ENCODE assay signal across 12 cellular contexts in genomic region chr9:15308511-15308910, GRCh38. TPM values are rescaled to one million over a fixed set of nuclear protein-coding genes. Genes with fewer than 3 reads are reported as not detected.
DNase-seq lines count a peak whose midpoint lies in the region; ATAC-seq and TF ChIP-seq lines count a peak whose summit lies in the region.
"Had no signal": no experiment of that assay in that cellular context is flagged by ENCODE, and none has a peak within 500 bp of the region (broad histone marks: within the 10 kb centered on the region; RNA-seq: fewer than 3 reads in every experiment).

No MANE protein-coding gene starts in this region.

- H3K9me3 ChIP-seq in CD4-positive, CD25-positive, alpha-beta regulatory T cell (ENCODE audit: control insufficient read depth in 2 of 2, low read length in 2 of 2): no peaks in the 10 kb centered on the region
- H3K9me3 ChIP-seq in IMR-90 (ENCODE audit: control insufficient read depth, insufficient read depth, low read length): no peaks in the 10 kb centered on the region

- no peak overlapping the region; the same call in 1 of the 2 replicates for H3K4ac ChIP-seq in IMR-90 (ENCODE audit: low read depth, low read length)

- no peak overlapping the region for H3K56ac ChIP-seq in IMR-90 (ENCODE audit: extremely low read depth, insufficient read depth, low read length)

- H3K4me1 ChIP-seq in CD4-positive, CD25-positive, alpha-beta regulatory T cell (ENCODE audit: control insufficient read depth, insufficient read depth, low read length, poor library complexity, severe bottlenecking): peaks cover 36% of the 10 kb centered on the region
- H3K4me1 ChIP-seq in IMR-90 (ENCODE audit: control insufficient read depth, insufficient read depth, low read length): peaks cover 5% of the 10 kb centered on the region

- no peak overlapping the region for H2AK9ac ChIP-seq in IMR-90 (replicated peaks; ENCODE audit: low read depth, low read length, poor library complexity)

- H2AFZ ChIP-seq in IMR-90 (replicated peaks; ENCODE audit: low read length, poor library complexity): peak overlapping the region; percentile 77

- H3K14ac ChIP-seq in IMR-90 (replicated peaks; ENCODE audit: low read depth, low read length): no peak overlapping the region

- TF ChIP-seq POLR2A in IMR-90 (IDR thresholded peaks at IDR 0.05; ENCODE audit: low read depth, low read length): no peak

- intact Hi-C loops in IMR-90 (cut with micrococcal nuclease): loop anchor here (5.0 kb wide), 1 partner anchor 94 kb away; no protein-coding TSS in a partner anchor

- peak overlapping the region; percentile 82 for H2BK20ac ChIP-seq in IMR-90 (ENCODE audit: low read depth, low read length)

- H3K4me3 Mint-ChIP-seq in CD4-positive, CD25-positive, alpha-beta regulatory T cell: peak overlapping the region; percentile 96 to 99 (median 99)

- ATAC-seq in CD4-positive, CD25-positive, alpha-beta regulatory T cell (ENCODE audit: low read depth in 2 of 2): no peak
- ATAC-seq in IMR-90 (ENCODE audit: low read depth) (peak; percentile 16), GM21576 (IDR thresholded peaks at IDR 0.05; ENCODE audit: unreplicated experiment) (no peak), HG03045 (IDR thresholded peaks at IDR 0.05; ENCODE audit: unreplicated experiment) (no peak), HG02571 (IDR thresholded peaks at IDR 0.05; ENCODE audit: unreplicated experiment) (no peak)
- ATAC-seq: HepG2, Panc1 had no signal

- no peak overlapping the region for H3K23ac ChIP-seq in IMR-90 (ENCODE audit: low read depth, low read length)

- no peaks in the 10 kb centered on the region for H3K27me3 ChIP-seq in CD4-positive, CD25-positive, alpha-beta regulatory T cell (ENCODE audit: control insufficient read depth, insufficient read depth, low read length)
- H3K27me3 ChIP-seq in IMR-90 (ENCODE audit: control insufficient read depth, insufficient read depth, low read length): no peaks in the 10 kb centered on the region

- TF ChIP-seq CTCF in IMR-90 (conservative IDR thresholded peaks at IDR 0.05; ENCODE audit: low read depth, low read length) (no peak), cardiac fibroblast (IDR thresholded peaks at IDR 0.05; ENCODE audit: low read depth, low read length) (no peak)

- H3K27ac ChIP-seq in CD4-positive, CD25-positive, alpha-beta regulatory T cell (ENCODE audit: insufficient read depth, low read length, poor library complexity, severe bottlenecking): peak overlapping the region; percentile 24
- peak overlapping the region; percentile 61; the same call in 1 of the 2 replicates for H3K27ac ChIP-seq in IMR-90 (ENCODE audit: insufficient read depth, low read length)

- no peaks in the 10 kb centered on the region for H3K36me3 Mint-ChIP-seq in CD4-positive, CD25-positive, alpha-beta regulatory T cell

- H2BK5ac ChIP-seq in IMR-90 (ENCODE audit: low read depth, low read length, poor library complexity, severe bottlenecking): peak overlapping the region; percentile 74

- H3K79me1 ChIP-seq in IMR-90 (ENCODE audit: low read depth in 1 of 2, low read length in 2 of 2): peaks cover 17 to 26% of the 10 kb centered on the region in 2 experiments

- no peak overlapping the region for H3K9ac ChIP-seq in IMR-90 (ENCODE audit: low read depth, low read length)

- H3K4me3 ChIP-seq in CD4-positive, CD25-positive, alpha-beta regulatory T cell (ENCODE audit: low read depth, low read length): no peak overlapping the region
- no peak overlapping the region for H3K4me3 ChIP-seq in IMR-90 (ENCODE audit: insufficient read depth, low read depth, low read length)
- H3K4me3 ChIP-seq in cardiac fibroblast (replicated peaks in 1 of 2; ENCODE audit: low read depth in 2 of 2, low read length in 2 of 2): no peak overlapping the region

- 0 out of 2 replicates have a peak overlapping the region, but pooled peaks have one; percentile 18 for H3K4me2 ChIP-seq in IMR-90 (ENCODE audit: low read depth, low read length)

- no peak overlapping the region for H4K5ac ChIP-seq in IMR-90 (ENCODE audit: low read depth, low read length)

- H4K20me1 ChIP-seq in IMR-90 (ENCODE audit: insufficient read depth, low read length): no peaks in the 10 kb centered on the region

- DNase-seq in CD4-positive, CD25-positive, alpha-beta regulatory T cell: no peak
- peak; percentile 85 for DNase-seq in IMR-90
- DNase-seq in cardiac fibroblast (ENCODE audit: low read depth in 2 of 2): peak; percentile 53 to 84
- DNase-seq in kidney tubule cell (ENCODE audit: low spot score): peak; percentile 43
- DNase-seq in NCI-H1694 treated with DMSO at 0.1 percent for 48 hours (lab: John Stamatoyannopoulos, UW): no peak
- DNase-seq: activated naive CD8-positive, alpha-beta T cell treated with anti-CD3 and anti-CD28 coated beads, Interleukin-2, amount 10 ng/mL, durations not matched to agents 7 days and 5 days; DMS 273 treated with DMSO at 0.1 percent for 48 hours had no signal

- peaks cover 36 to 63% (median 47%) of the 10 kb centered on the region in 4 donors for H3K4me1 Mint-ChIP-seq in CD4-positive, CD25-positive, alpha-beta regulatory T cell

- dilution Hi-C loops in IMR-90 (cut with HindIII; ENCODE audit: low sequenced_read_pairs, unreplicated experiment): no loop called here

- H2BK120ac ChIP-seq in IMR-90 (ENCODE audit: low read depth, low read length): peak overlapping the region; percentile 69

- H2BK15ac ChIP-seq in IMR-90 (ENCODE audit: low read depth, low read length): peak overlapping the region; percentile 43; the same call in 1 of the 3 replicates

- 0 out of 2 replicates have a peak overlapping the region, but pooled peaks have one; percentile 49 for H4K91ac ChIP-seq in IMR-90 (ENCODE audit: insufficient read depth, low read depth, low read length)

- no peak overlapping the region for H3K18ac ChIP-seq in IMR-90 (ENCODE audit: low read depth, low read length)

- CTCF ChIA-PET in IMR-90 (lab: Yijun Ruan, JAX): no interaction called here

- peaks cover 2% of the 10 kb centered on the region; the same call in 1 of the 2 replicates for H3K9me1 ChIP-seq in IMR-90 (ENCODE audit: insufficient read depth, low read length)

- peak overlapping the region; percentile 40 to 95 (median 70) for H3K27ac Mint-ChIP-seq in CD4-positive, CD25-positive, alpha-beta regulatory T cell

- POLR2A ChIA-PET in IMR-90 (lab: Charles Lee; ENCODE audit: unreplicated experiment): no interaction called here

- peak overlapping the region in 1 of 2 experiments; percentile 66; a peak in 1 of 4 replicates for H4K8ac ChIP-seq in IMR-90 (ENCODE audit: low read depth in 2 of 2, low read length in 2 of 2)

- no TSS peak for BruUV-seq in IMR-90 (replicated peaks; lab: Mats Ljungman, UMichigan)

- no peak for TF ChIP-seq RAD21 in IMR-90 (IDR thresholded peaks at IDR 0.05; ENCODE audit: low read length)

- H3K27me3 Mint-ChIP-seq in CD4-positive, CD25-positive, alpha-beta regulatory T cell: no peaks in the 10 kb centered on the region
- H3K27me3 Mint-ChIP-seq: activated naive CD8-positive, alpha-beta T cell treated with anti-CD3 and anti-CD28 coated beads, Interleukin-2, amount 10 ng/mL, durations not matched to agents 7 days and 5 days had no signal

- H3K36me3 ChIP-seq in CD4-positive, CD25-positive, alpha-beta regulatory T cell (ENCODE audit: control insufficient read depth, insufficient read depth, low read length): no peaks in the 10 kb centered on the region
- H3K36me3 ChIP-seq in IMR-90 (ENCODE audit: control insufficient read depth, insufficient read depth, low read length): no peaks in the 10 kb centered on the region

- in situ Hi-C loops in IMR-90 (cut with MboI; ENCODE audit: low sequenced_read_pairs): loop anchor here (10.0 kb wide), 1 partner anchor 106 kb away; no protein-coding TSS in a partner anchor

- H2AK5ac ChIP-seq in IMR-90 (ENCODE audit: low read depth, low read length): peak overlapping the region; percentile 36; the same call in 1 of the 2 replicates

- no CpG with 5 or more reads among the region's 1 CpG for WGBS in IMR-90 (ENCODE audit: extremely low coverage in 2 of 2, insufficient read length in 1 of 2), 2 experiments

- H3K9me3 Mint-ChIP-seq in CD4-positive, CD25-positive, alpha-beta regulatory T cell: peaks cover 0 to 3% (median 0%) of the 10 kb centered on the region in 7 donors

TF ChIP-seq in IMR-90, 13 proteins besides CTCF, POLR2A, EP300 and RAD21:
- TF ChIP-seq CEBPB (IDR thresholded peaks at IDR 0.05; ENCODE audit: low read depth, low read length) (peak; percentile 54; the same call in 1 of the 2 replicates), BHLHE40 (IDR thresholded peaks at IDR 0.05; ENCODE audit: low read depth, low read length) (no peak), FOS (IDR thresholded peaks at IDR 0.05; ENCODE audit: low read depth, low read length) (peak; percentile 49; the same call in 1 of the 2 replicates)
TF ChIP-seq in IMR-90: peak in this region for 2.

RNA-seq across cellular contexts. Expression of gene TTC39B, which starts 1.5 kb away (rescaled TPM):
- 42.7 TPM for total RNA-seq in CD4-positive, CD25-positive, alpha-beta regulatory T cell
- 10 to 100 TPM in 1 of 4 donors, 1 to 10 TPM in 3; 4.0 to 10.4 (median 8.6) TPM for polyA plus RNA-seq in CD4-positive, CD25-positive, alpha-beta regulatory T cell
- total RNA-seq in IMR-90 (2012; rRNA removed): 9.7 and 12.2 TPM in 2 replicates
- polyA plus RNA-seq in IMR-90 (2012; rRNA removed): 1.8 and 2.5 TPM in 2 replicates
- 0.30 and 0.68 TPM in 2 replicates for polyA plus RNA-seq in IMR-90 (2012; cell fraction: cytosol; rRNA removed)
- polyA plus RNA-seq in IMR-90 (2012; cell fraction: nucleus; rRNA removed; ENCODE audit: low replicate concordance): 1.3 and 8.3 TPM in 2 replicates

Comparison
In these comparisons a context has a peak if more than half of its experiments do, and no peak if none do; other contexts are left out.
1. DNase-seq: peak in IMR-90 (single experiment), cardiac fibroblast (2 of 2) and kidney tubule cell (single experiment); none in CD4-positive, CD25-positive, alpha-beta regulatory T cell (0 of 3) and NCI-H1694 treated with DMSO at 0.1 percent for 48 hours (single experiment).